ENCODE assay signal across 1 cellular context in the genomic region with DNA sequence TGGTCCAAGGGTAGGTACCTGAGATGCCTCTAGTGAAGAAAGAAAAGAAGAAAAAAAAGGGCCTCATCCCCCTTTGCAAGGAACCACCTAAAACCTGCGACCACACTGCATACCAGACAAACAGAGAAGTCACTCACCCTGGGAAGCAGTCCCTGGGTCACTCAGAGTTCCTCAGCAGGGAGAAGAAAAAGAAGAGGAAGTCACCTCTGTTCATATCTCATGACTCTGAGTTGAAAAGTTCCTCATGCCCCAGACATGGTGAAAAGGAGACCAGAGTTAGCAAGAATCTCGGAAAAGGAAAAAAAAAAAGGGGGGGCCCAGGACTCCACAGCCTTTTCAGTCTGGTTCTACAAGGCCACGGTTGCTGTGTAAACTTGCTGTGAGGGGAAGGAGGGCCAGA.
TF ChIP-seq lines count a peak whose summit lies in the region.

No MANE protein-coding gene starts in this region.

TF ChIP-seq in HepG2, 621 proteins besides CTCF, POLR2A, EP300 and RAD21 (continued from another document):
- TF ChIP-seq, protein P1, sequence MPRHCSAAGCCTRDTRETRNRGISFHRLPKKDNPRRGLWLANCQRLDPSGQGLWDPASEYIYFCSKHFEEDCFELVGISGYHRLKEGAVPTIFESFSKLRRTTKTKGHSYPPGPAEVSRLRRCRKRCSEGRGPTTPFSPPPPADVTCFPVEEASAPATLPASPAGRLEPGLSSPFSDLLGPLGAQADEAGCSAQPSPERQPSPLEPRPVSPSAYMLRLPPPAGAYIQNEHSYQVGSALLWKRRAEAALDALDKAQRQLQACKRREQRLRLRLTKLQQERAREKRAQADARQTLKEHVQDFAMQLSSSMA (CRISPR knock-in tag; IDR thresholded peaks at IDR 0.05) = no peak
- no peak for TF ChIP-seq CCDC6 (CRISPR knock-in tag; IDR thresholded peaks at IDR 0.05)
